5 cellular contexts compared by ENCODE assay signal in the genomic region with DNA sequence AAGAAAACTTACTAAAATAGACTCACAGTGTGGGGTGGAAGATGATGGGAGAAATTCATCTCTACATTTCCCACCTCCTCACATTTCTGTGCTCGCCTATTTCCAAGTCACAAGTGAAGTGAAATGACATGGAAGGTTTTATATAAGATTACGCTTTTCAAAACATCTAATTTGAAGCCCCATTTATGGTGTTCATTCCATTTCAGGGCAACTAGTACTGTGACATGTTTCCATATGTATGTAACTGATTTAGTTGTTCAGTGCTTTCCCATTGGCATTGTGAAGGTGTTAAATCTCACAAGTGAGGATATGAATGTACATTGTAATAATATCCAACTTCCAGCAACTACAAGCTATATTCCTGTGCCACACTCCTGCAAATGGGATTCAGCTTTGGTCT.
"Had no signal": no experiment of that assay in that cellular context is flagged by ENCODE, and none has a peak within 500 bp of the region (broad histone marks: within the 10 kb centered on the region; RNA-seq: fewer than 3 reads in every experiment).

No MANE protein-coding gene starts in this region.

- ATAC-seq: HepG2, K562 had no signal

- H3K4me3 ChIP-seq: K562 had no signal

- DNase-seq: IMR-90, KBM-7 had no signal

- H3K27ac ChIP-seq: HL-60 had no signal
